19 cellular contexts compared by ENCODE assay signal in genomic region chr14:35174342-35174741, GRCh38. TPM values are rescaled to one million over a fixed set of nuclear protein-coding genes. Genes with fewer than 3 reads are reported as not detected.
DNase-seq lines count a peak whose midpoint lies in the region; TF ChIP-seq lines count a peak whose summit lies in the region.
"Had no signal": no experiment of that assay in that cellular context is flagged by ENCODE, and none has a peak within 500 bp of the region (broad histone marks: within the 10 kb centered on the region; RNA-seq: fewer than 3 reads in every experiment).

No MANE protein-coding gene starts in this region.

- no peak overlapping the region for H3K27ac ChIP-seq in thyroid gland
- H3K27ac ChIP-seq: A549; BLaER1 treated with 17β-estradiol and CSF1 and Interleukin-3, amounts not matched to agents 10 nM and 100 nM; GM23248 had no signal

- H3K4me1 ChIP-seq in thyroid gland = no peaks in the 10 kb centered on the region
- H3K4me1 ChIP-seq: A549; BE2C; BLaER1 treated with 17β-estradiol and CSF1 and Interleukin-3, amounts not matched to agents 10 nM and 100 nM had no signal

- WGBS in thyroid gland, 2 donors = 80 to 86% methylated on average over 3 of the region's 3 CpGs

- TF ChIP-seq POLR2A in thyroid gland (IDR thresholded peaks at IDR 0.05) = no peak

- DNase-seq in NCI-H748 (lab: John Stamatoyannopoulos, UW; ENCODE audit: unreplicated experiment) (peak; percentile 19), NCI-H748 treated with DMSO at 0.1 percent for 48 hours (lab: John Stamatoyannopoulos, UW) (no peak), LNCaP clone FGC (ENCODE audit: low read depth) (peak; percentile 51), NCI-H2029 treated with DMSO at 0.1 percent for 48 hours (lab: John Stamatoyannopoulos, UW) (peak; percentile 69), NAMALWA (ENCODE audit: low spot score) (no peak), thyroid gland (no peak)
- DNase-seq: 8988T; ACHN; AML-193; BE2C; CD4-positive, alpha-beta T cell; CD8-positive, alpha-beta memory T cell; DMS 273 treated with DMSO at 0.1 percent for 48 hours; DND-41; GM23248; H7; HCEC 1CT had no signal

- H3K36me3 ChIP-seq in thyroid gland = no peaks in the 10 kb centered on the region

- H3K27me3 ChIP-seq in thyroid gland = no peaks in the 10 kb centered on the region
- H3K27me3 ChIP-seq: BE2C; BLaER1 treated with 17β-estradiol and CSF1 and Interleukin-3, amounts not matched to agents 10 nM and 100 nM had no signal

- intact Hi-C loops in thyroid gland (cut with DNase I) = no loop called here

- H3K4me3 ChIP-seq in LNCaP clone FGC (ENCODE audit: low read depth, low read length) (no peak overlapping the region), thyroid gland (replicated peaks in 1 of 3) (no peak overlapping the region)
- H3K4me3 ChIP-seq: A549; BLaER1 treated with 17β-estradiol and CSF1 and Interleukin-3, amounts not matched to agents 10 nM and 100 nM; GM23248 had no signal

- TF ChIP-seq CTCF in LNCaP clone FGC (IDR thresholded peaks at IDR 0.05; ENCODE audit: control insufficient read depth, extremely low read depth, insufficient read depth) (no peak), thyroid gland (IDR thresholded peaks at IDR 0.05) (no peak)

- H3K9me3 ChIP-seq in thyroid gland = no peaks in the 10 kb centered on the region
- H3K9me3 ChIP-seq: A549, BE2C had no signal

RNA-seq across cellular contexts. Expression of gene PRORP, which starts 52.0 kb away (rescaled TPM):
- 10 to 100 TPM; 23.6 to 45.4 (median 42.3) TPM for total RNA-seq in thyroid gland

RNA-seq across cellular contexts. Expression of gene PPP2R3C, which starts 52.6 kb away (rescaled TPM):
- 10 to 100 TPM; 15.1 to 31.0 (median 24.9) TPM for total RNA-seq in thyroid gland

Comparison
In these comparisons a context has a peak if more than half of its experiments do, and no peak if none do; other contexts are left out.
1. DNase-seq: peak in NCI-H748 (single experiment), LNCaP clone FGC (single experiment) and NCI-H2029 treated with DMSO at 0.1 percent for 48 hours (single experiment); none in NCI-H748 treated with DMSO at 0.1 percent for 48 hours (single experiment), NAMALWA (single experiment) and thyroid gland (0 of 2).